15 cellular contexts compared by ENCODE assay signal in genomic region chr3:69143605-69144004, GRCh38. TPM values are rescaled to one million over a fixed set of nuclear protein-coding genes. Genes with fewer than 3 reads are reported as not detected.
A peak's percentile ranks its signal among the peaks of the same experiment; 100 is the strongest.
DNase-seq lines count a peak whose midpoint lies in the region; ATAC-seq and TF ChIP-seq lines count a peak whose summit lies in the region.
"Had no signal": no experiment of that assay in that cellular context is flagged by ENCODE, and none has a peak within 500 bp of the region (broad histone marks: within the 10 kb centered on the region; RNA-seq: fewer than 3 reads in every experiment).

No MANE protein-coding gene starts in this region.

- H2AFZ ChIP-seq in mammary epithelial cell (ENCODE audit: low read depth, low read length) = no peak overlapping the region

- H3K27ac ChIP-seq in mammary epithelial cell (ENCODE audit: insufficient read depth, low read depth, low read length) = no peak overlapping the region
- H3K27ac ChIP-seq in skeletal muscle tissue (ENCODE audit: low read depth, low read length) = peak overlapping the region; percentile 76
- H3K27ac ChIP-seq in gastroesophageal sphincter = no peak overlapping the region
- H3K27ac ChIP-seq: KMS-11 had no signal

- intact Hi-C loops in mammary epithelial cell (cut with micrococcal nuclease) = no loop called here

- no peaks in the 10 kb centered on the region for H3K27me3 ChIP-seq in mammary epithelial cell (ENCODE audit: insufficient read depth, low read length)
- no peaks in the 10 kb centered on the region for H3K27me3 ChIP-seq in skeletal muscle tissue (ENCODE audit: control insufficient read depth in 3 of 3, insufficient read depth in 3 of 3, low read length in 3 of 3)
- no peaks in the 10 kb centered on the region for H3K27me3 ChIP-seq in gastroesophageal sphincter

- no peaks in the 10 kb centered on the region for H3K36me3 ChIP-seq in mammary epithelial cell (ENCODE audit: insufficient read depth, low read length)
- H3K36me3 ChIP-seq in skeletal muscle tissue (ENCODE audit: control insufficient read depth in 3 of 3, insufficient read depth in 3 of 3, low read length in 3 of 3) = no peaks in the 10 kb centered on the region
- no peaks in the 10 kb centered on the region for H3K36me3 ChIP-seq in gastroesophageal sphincter

- H3K4me3 ChIP-seq in mammary epithelial cell (replicated peaks in 1 of 3; ENCODE audit: insufficient read depth in 1 of 3, low read depth in 2 of 3, low read length in 3 of 3) (no peak overlapping the region), skeletal muscle tissue (ENCODE audit: low read length in 3 of 3) (peak overlapping the region in 2 of 3 donors; percentile 27 to 45), gastroesophageal sphincter (no peak overlapping the region)

- no peak for TF ChIP-seq POLR2A in gastroesophageal sphincter (IDR thresholded peaks at IDR 0.05)

- CTCF ChIA-PET in mammary epithelial cell (lab: Charles Lee; ENCODE audit: low non-redundant PET) = no interaction called here

- no peaks in the 10 kb centered on the region for H4K20me1 ChIP-seq in mammary epithelial cell (ENCODE audit: insufficient read depth, low read length)

- TF ChIP-seq EP300 in gastroesophageal sphincter (IDR thresholded peaks at IDR 0.05) = no peak

- DNase-seq in NCI-H748 (lab: John Stamatoyannopoulos, UW; ENCODE audit: unreplicated experiment) (peak; percentile 44), NCI-H748 treated with DMSO at 0.1 percent for 48 hours (lab: John Stamatoyannopoulos, UW) (no peak), NCI-H82 (lab: John Stamatoyannopoulos, UW) (peak; percentile 39), mammary epithelial cell (peak; percentile 71), DMS153 treated with DMSO at 0.1 percent for 48 hours (lab: John Stamatoyannopoulos, UW; ENCODE audit: unreplicated experiment) (no peak), GDM1 (lab: John Stamatoyannopoulos, UW) (no peak)
- DNase-seq: ACHN; activated naive CD8-positive, alpha-beta T cell treated with anti-CD3 and anti-CD28 coated beads, Interleukin-2, amount 50 U/mL, for 24 hours; effector CD4-positive, alpha-beta T cell; midbrain; substantia nigra had no signal

- TF ChIP-seq CTCF in mammary epithelial cell (conservative IDR thresholded peaks at IDR 0.05 in 1 of 2, IDR thresholded peaks at IDR 0.05 in 1 of 2; ENCODE audit: extremely low read depth in 1 of 2, insufficient read depth in 1 of 2, low read depth in 1 of 2, low read length in 2 of 2) (no peak), gastroesophageal sphincter (IDR thresholded peaks at IDR 0.05) (no peak)

- H3K9me3 ChIP-seq in mammary epithelial cell (replicated peaks; ENCODE audit: insufficient read depth, low read length) = no peaks in the 10 kb centered on the region
- no peaks in the 10 kb centered on the region for H3K9me3 ChIP-seq in skeletal muscle tissue (ENCODE audit: control insufficient read depth in 3 of 3, low read length in 3 of 3)
- no peaks in the 10 kb centered on the region for H3K9me3 ChIP-seq in gastroesophageal sphincter

- 70% methylated on average over 3 of the region's 3 CpGs for WGBS in mammary epithelial cell (ENCODE audit: low coverage, missing lambda C conversion rate)
- WGBS in gastroesophageal sphincter (ENCODE audit: low coverage in 1 of 2), 2 donors = 68 to 86% methylated on average over 3 of the region's 3 CpGs

- dilution Hi-C loops in mammary epithelial cell (cut with HindIII; ENCODE audit: low sequenced_read_pairs) = no loop called here

- H3K4me2 ChIP-seq in mammary epithelial cell (ENCODE audit: insufficient read depth, low read depth, low read length) = no peak overlapping the region

- H3K9ac ChIP-seq in mammary epithelial cell (ENCODE audit: insufficient read depth, low read length) (no peak overlapping the region), skeletal muscle tissue (ENCODE audit: low read depth in 1 of 3, low read length in 3 of 3) (peak overlapping the region; percentile 10 to 42 (median 17))
- H3K9ac ChIP-seq: KMS-11 had no signal

- no peaks in the 10 kb centered on the region for H3K79me2 ChIP-seq in mammary epithelial cell (ENCODE audit: insufficient read depth, low read length)

- ATAC-seq in gastroesophageal sphincter = no peak
- ATAC-seq: activated naive CD8-positive, alpha-beta T cell treated with anti-CD3 and anti-CD28 coated beads, Interleukin-2, amount 50 U/mL, for 24 hours had no signal

- BruUV-seq in mammary epithelial cell (replicated peaks; lab: Mats Ljungman, UMichigan) = no TSS peak

- H3K4me1 ChIP-seq in mammary epithelial cell (ENCODE audit: insufficient read depth, low read length) (no peaks in the 10 kb centered on the region), skeletal muscle tissue (ENCODE audit: control insufficient read depth in 3 of 3, insufficient read depth in 3 of 3, low read length in 3 of 3) (peaks cover 6 to 32% (median 12%) of the 10 kb centered on the region in 3 donors), gastroesophageal sphincter (peaks cover 0 to 11% (median 0%) of the 10 kb centered on the region in 3 donors)

- in situ Hi-C loops in mammary epithelial cell (cut with MboI; ENCODE audit: low sequenced_read_pairs in 2 of 2) = no loop called here

RNA-seq across cellular contexts. Expression of gene LMOD3, which starts 21.2 kb away (rescaled TPM):
- total RNA-seq in mammary epithelial cell (not detected), skeletal muscle tissue (31.8 TPM), gastroesophageal sphincter (1 to 10 TPM in 3 of 4 donors, under 1 TPM in 1; 0.99 to 4.0 (median 2.6) TPM)
- polyA plus RNA-seq in mammary epithelial cell = not detected
- not detected for polyA minus RNA-seq in mammary epithelial cell
- total RNA-seq: posterior vena cava had no signal

RNA-seq across cellular contexts. Expression of gene ARL6IP5, which starts 58.9 kb away (rescaled TPM):
- 100 to 1,000 TPM in 1 of 2 donors, 10 to 100 TPM in 1; 74.7 to 116 TPM for total RNA-seq in mammary epithelial cell
- polyA plus RNA-seq in mammary epithelial cell = 77.6 TPM
- polyA minus RNA-seq in mammary epithelial cell = 96.9 TPM
- 60.5 TPM for total RNA-seq in skeletal muscle tissue
- total RNA-seq in gastroesophageal sphincter = 100 to 1,000 TPM; 153 to 184 (median 170) TPM

Comparison
In these comparisons a context has a peak if more than half of its experiments do, and no peak if none do; other contexts are left out.
1. DNase-seq: peak in NCI-H748 (single experiment), NCI-H82 (single experiment) and mammary epithelial cell (single experiment); none in NCI-H748 treated with DMSO at 0.1 percent for 48 hours (single experiment), DMS153 treated with DMSO at 0.1 percent for 48 hours (single experiment) and GDM1 (single experiment).
2. H3K4me3 ChIP-seq: peak in skeletal muscle tissue (2 of 3); none in mammary epithelial cell (0 of 3) and gastroesophageal sphincter (0 of 2).